Comparison of ENCODE assay signal across 1 cellular context in the genomic region with DNA sequence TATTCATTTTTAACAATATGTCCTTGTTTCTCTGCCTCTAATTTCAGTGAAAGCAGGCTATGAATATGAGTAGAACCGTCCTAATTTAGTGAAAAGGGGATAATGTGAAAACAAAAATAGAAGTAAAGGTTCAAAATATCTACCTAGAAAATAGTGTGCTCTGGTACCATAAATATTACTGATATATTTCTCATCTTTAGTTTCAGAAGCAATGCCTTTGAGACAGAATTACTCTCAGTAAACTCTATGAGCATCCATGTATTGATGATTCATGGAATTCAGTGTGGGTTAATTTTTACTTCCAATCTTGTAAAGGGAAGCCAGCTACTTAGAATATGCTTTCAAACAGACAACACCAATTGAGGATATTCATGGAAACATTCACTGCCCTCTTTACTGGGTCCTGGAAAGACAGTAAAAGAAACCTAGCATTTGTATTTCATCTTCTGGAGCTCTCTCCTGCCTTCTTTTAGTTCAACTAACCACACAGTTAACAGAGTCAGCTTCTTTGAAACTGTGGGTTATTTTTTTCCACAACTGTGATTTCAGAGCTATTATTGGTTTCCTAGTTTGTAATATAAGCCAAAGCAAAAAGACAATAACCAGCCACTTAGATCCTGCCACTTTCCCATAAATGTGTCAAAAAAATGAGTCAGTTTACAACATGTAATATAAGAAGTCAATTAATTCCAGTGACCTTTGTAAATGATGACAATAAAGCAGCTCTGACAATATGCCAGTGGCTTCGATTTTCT.
TF ChIP-seq lines count a peak whose summit lies in the region.

No MANE protein-coding gene starts in this region.

TF ChIP-seq in IMR-90, 13 proteins besides CTCF, POLR2A, EP300 and RAD21:
- TF ChIP-seq BHLHE40 (IDR thresholded peaks at IDR 0.05; ENCODE audit: low read depth, low read length), result no peak
- TF ChIP-seq CHD1 (IDR thresholded peaks at IDR 0.05; ENCODE audit: low read depth, low read length), result no peak
- no peak for TF ChIP-seq MAZ (IDR thresholded peaks at IDR 0.05; ENCODE audit: borderline replicate concordance, low read depth, low read length)
- TF ChIP-seq, protein P1, sequence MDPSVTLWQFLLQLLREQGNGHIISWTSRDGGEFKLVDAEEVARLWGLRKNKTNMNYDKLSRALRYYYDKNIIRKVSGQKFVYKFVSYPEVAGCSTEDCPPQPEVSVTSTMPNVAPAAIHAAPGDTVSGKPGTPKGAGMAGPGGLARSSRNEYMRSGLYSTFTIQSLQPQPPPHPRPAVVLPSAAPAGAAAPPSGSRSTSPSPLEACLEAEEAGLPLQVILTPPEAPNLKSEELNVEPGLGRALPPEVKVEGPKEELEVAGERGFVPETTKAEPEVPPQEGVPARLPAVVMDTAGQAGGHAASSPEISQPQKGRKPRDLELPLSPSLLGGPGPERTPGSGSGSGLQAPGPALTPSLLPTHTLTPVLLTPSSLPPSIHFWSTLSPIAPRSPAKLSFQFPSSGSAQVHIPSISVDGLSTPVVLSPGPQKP (IDR thresholded peaks at IDR 0.05; ENCODE audit: borderline replicate concordance, low read depth, low read length), result no peak
- no peak for TF ChIP-seq NFE2L2 (IDR thresholded peaks at IDR 0.05; ENCODE audit: low read depth, low read length)
- TF ChIP-seq, protein P2, sequence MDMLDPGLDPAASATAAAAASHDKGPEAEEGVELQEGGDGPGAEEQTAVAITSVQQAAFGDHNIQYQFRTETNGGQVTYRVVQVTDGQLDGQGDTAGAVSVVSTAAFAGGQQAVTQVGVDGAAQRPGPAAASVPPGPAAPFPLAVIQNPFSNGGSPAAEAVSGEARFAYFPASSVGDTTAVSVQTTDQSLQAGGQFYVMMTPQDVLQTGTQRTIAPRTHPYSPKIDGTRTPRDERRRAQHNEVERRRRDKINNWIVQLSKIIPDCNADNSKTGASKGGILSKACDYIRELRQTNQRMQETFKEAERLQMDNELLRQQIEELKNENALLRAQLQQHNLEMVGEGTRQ (IDR thresholded peaks at IDR 0.05; ENCODE audit: low read depth, low read length), result no peak
- no peak for TF ChIP-seq RCOR1 (IDR thresholded peaks at IDR 0.05; ENCODE audit: insufficient replicate concordance, low read length)
- no peak for TF ChIP-seq MXI1 (IDR thresholded peaks at IDR 0.05; ENCODE audit: borderline replicate concordance, low read depth, low read length)
- TF ChIP-seq MAFK (IDR thresholded peaks at IDR 0.05; ENCODE audit: low read depth, low read length), result no peak
